In genomic region chr2:38925982-38926381, GRCh38 we compare ENCODE assay signal across 2 cellular contexts.
TF ChIP-seq lines count a peak whose summit lies in the region.

No MANE protein-coding gene starts in this region.

TF ChIP-seq in GM23338, 12 proteins besides CTCF, POLR2A, EP300 and RAD21:
- TF ChIP-seq ZNF462 (CRISPR knock-in tag; IDR thresholded peaks at IDR 0.05), result no peak
- no peak for TF ChIP-seq EZH2phosphoT487 (IDR thresholded peaks at IDR 0.05; ENCODE audit: unreplicated experiment)

TF ChIP-seq in WTC11, 78 proteins besides CTCF, POLR2A, EP300 and RAD21 (continued from another document):
- TF ChIP-seq CDX4 (CRISPR knock-in tag; IDR thresholded peaks at IDR 0.05; ENCODE audit: borderline replicate concordance) (no peak), GABPB1 (CRISPR knock-in tag; IDR thresholded peaks at IDR 0.05) (no peak), STAT6 (CRISPR knock-in tag; conservative IDR thresholded peaks at IDR 0.05; ENCODE audit: low read depth) (no peak), FOXK1 (CRISPR knock-in tag; IDR thresholded peaks at IDR 0.05) (no peak), E2F4 (CRISPR knock-in tag; IDR thresholded peaks at IDR 0.05; ENCODE audit: borderline replicate concordance, low read depth) (no peak), ZMAT4 (CRISPR knock-in tag; IDR thresholded peaks at IDR 0.05) (no peak), ATF6 (CRISPR knock-in tag; IDR thresholded peaks at IDR 0.05) (no peak), ZNF317 (CRISPR knock-in tag; IDR thresholded peaks at IDR 0.05; ENCODE audit: borderline replicate concordance, low read depth) (no peak), TEAD4 (CRISPR knock-in tag; IDR thresholded peaks at IDR 0.05) (no peak)
